ENCODE assay signal across 1 cellular context in the genomic region with DNA sequence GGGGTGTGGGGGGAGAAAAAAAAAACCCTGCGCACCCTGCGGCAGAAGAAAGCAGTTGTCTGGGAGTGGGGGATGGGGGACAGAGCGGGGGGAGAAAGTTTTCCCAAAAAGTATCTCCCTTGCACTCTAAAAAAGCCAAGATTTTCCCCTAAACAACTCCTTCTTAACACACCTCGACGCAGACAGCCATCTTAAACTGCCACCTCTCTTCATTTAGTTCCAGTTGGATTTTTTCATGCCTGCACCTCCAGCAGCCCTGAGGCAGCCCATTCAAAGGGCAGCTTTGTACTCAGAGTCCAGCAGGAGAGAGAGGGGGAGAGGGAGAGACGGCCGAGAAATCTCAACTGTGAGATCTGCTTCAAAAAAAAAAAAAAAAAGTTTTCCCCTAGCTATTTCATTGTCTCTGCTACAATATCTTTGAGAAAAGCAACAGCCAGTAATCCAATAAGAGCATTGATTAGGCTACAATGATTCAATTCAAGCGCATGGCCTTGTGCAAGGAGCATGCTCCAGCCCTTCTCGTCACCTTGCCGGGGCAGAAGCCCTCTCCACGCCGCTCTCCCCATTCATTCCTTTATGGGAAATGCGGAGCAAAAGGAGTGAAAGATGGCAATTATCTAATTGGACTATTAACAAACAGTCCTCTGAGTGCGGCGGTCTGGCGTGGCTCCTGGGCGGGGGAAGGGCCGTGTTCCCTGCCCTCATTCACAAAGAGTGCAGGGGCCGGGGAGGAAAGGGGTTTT.
TF ChIP-seq lines count a peak whose summit lies in the region.

No MANE protein-coding gene starts in this region.

TF ChIP-seq in SK-N-SH treated with all-trans-retinoic acid at 6 μM for 48 hours, 23 proteins besides CTCF, POLR2A, EP300 and RAD21 (continued from another document):
- TF ChIP-seq, protein P1, sequence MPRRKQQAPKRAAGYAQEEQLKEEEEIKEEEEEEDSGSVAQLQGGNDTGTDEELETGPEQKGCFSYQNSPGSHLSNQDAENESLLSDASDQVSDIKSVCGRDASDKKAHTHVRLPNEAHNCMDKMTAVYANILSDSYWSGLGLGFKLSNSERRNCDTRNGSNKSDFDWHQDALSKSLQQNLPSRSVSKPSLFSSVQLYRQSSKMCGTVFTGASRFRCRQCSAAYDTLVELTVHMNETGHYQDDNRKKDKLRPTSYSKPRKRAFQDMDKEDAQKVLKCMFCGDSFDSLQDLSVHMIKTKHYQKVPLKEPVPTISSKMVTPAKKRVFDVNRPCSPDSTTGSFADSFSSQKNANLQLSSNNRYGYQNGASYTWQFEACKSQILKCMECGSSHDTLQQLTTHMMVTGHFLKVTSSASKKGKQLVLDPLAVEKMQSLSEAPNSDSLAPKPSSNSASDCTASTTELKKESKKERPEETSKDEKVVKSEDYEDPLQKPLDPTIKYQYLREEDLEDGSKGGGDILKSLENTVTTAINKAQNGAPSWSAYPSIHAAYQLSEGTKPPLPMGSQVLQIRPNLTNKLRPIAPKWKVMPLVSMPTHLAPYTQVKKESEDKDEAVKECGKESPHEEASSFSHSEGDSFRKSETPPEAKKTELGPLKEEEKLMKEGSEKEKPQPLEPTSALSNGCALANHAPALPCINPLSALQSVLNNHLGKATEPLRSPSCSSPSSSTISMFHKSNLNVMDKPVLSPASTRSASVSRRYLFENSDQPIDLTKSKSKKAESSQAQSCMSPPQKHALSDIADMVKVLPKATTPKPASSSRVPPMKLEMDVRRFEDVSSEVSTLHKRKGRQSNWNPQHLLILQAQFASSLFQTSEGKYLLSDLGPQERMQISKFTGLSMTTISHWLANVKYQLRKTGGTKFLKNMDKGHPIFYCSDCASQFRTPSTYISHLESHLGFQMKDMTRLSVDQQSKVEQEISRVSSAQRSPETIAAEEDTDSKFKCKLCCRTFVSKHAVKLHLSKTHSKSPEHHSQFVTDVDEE (CRISPR knock-in tag; IDR thresholded peaks at IDR 0.05), result no peak
- TF ChIP-seq BACH2 (CRISPR knock-in tag; IDR thresholded peaks at IDR 0.05; ENCODE audit: borderline replicate concordance) (no peak), ZNF8 (CRISPR knock-in tag; IDR thresholded peaks at IDR 0.05) (no peak), TCF4 (CRISPR knock-in tag; IDR thresholded peaks at IDR 0.05; ENCODE audit: borderline replicate concordance) (no peak), CSDC2 (CRISPR knock-in tag; IDR thresholded peaks at IDR 0.05) (no peak), TOX (CRISPR knock-in tag; IDR thresholded peaks at IDR 0.05; ENCODE audit: borderline replicate concordance) (no peak)
- TF ChIP-seq, protein P2, sequence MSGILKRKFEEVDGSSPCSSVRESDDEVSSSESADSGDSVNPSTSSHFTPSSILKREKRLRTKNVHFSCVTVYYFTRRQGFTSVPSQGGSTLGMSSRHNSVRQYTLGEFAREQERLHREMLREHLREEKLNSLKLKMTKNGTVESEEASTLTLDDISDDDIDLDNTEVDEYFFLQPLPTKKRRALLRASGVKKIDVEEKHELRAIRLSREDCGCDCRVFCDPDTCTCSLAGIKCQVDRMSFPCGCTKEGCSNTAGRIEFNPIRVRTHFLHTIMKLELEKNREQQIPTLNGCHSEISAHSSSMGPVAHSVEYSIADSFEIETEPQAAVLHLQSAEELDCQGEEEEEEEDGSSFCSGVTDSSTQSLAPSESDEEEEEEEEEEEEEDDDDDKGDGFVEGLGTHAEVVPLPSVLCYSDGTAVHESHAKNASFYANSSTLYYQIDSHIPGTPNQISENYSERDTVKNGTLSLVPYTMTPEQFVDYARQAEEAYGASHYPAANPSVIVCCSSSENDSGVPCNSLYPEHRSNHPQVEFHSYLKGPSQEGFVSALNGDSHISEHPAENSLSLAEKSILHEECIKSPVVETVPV (CRISPR knock-in tag; IDR thresholded peaks at IDR 0.05), result no peak
